Comparison of ENCODE assay signal across 8 cellular contexts in the genomic region with DNA sequence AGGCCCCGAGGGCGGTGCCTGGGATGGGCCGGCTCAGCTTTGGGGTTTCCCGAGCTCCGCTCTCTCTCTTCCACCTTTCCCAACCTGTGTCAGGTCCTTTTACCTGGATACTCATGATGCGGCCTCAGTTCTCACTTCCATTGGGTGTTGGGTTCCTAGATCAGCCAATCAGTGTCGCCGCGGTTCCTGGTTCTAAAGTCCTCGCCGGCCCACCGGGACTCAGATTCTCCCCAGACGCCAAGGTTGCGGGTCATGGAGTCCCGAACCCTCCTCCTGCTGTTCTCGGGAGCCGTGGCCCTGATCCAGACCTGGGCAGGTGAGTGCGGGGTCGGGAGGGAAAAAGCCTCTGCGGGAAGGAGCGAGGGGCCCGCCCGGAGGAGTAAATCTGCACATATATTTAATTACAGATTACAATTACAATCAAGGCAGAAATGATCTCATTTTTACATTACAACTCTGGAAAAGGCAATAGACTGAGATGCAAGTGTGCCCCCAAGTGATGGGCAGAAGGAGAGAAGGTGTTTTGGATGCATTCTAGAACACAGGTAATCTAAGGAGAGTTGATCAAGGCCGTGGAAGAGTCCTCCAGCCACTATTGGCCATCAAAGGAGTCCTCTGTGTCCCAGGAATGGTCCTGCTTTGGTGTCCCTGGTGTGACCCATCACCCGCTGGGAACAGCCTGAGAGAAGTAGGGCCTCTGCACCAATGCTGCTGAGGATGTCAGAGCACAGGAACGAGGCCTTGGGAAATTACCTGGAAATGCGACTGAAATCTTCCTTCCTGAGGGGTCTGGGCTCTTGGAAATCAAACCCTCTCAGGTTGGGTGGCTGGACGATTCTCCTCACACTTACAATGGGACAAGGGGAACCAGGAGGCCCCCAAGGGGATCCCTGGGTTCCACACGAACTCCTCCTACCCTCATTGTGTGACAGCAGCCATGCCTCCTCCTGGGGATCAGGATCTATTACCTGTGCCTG. TPM values are rescaled to one million over a fixed set of nuclear protein-coding genes. Genes with fewer than 3 reads are reported as not detected.
DNase-seq lines count a peak whose midpoint lies in the region; ATAC-seq lines count a peak whose summit lies in the region.

No MANE protein-coding gene starts in this region.

- H3K36me3 Mint-ChIP-seq in activated T-cell treated with anti-CD3 and anti-CD28 coated beads, Interleukin-2, amount 50 U/mL, for 4 hours (ENCODE audit: insufficient read depth) = peaks cover 24% of the 10 kb centered on the region

- peak; percentile 65 for DNase-seq in A172 (ENCODE audit: low spot score)
- DNase-seq in NCI-H82 treated with DMSO at 0.1 percent for 48 hours (lab: John Stamatoyannopoulos, UW; ENCODE audit: unreplicated experiment) = peak; percentile 51
- peak; percentile 85 for DNase-seq in activated T-cell treated with anti-CD3 and anti-CD28 coated beads, Interleukin-2, amount 50 U/mL, for 4 hours
- peak; percentile 84 to 85 for DNase-seq in stimulated activated CD8-positive, alpha-beta memory T cell treated with anti-CD3 and anti-CD28 coated beads, Interleukin-4, amount 100 ng/mL, for 1 hour (ENCODE audit: low read depth in 2 of 2, low spot score in 1 of 2)

- H3K27me3 Mint-ChIP-seq in activated T-cell treated with anti-CD3 and anti-CD28 coated beads, Interleukin-2, amount 50 U/mL, for 4 hours (ENCODE audit: low read depth) = no peaks in the 10 kb centered on the region

- H3K9ac ChIP-seq in mucosa of rectum (ENCODE audit: low read depth in 1 of 2, low read length in 2 of 2) = peak overlapping the region; percentile 63 to 90

- H3K4me1 Mint-ChIP-seq in activated T-cell treated with anti-CD3 and anti-CD28 coated beads, Interleukin-2, amount 50 U/mL, for 4 hours (ENCODE audit: low read depth) = peaks cover 59% of the 10 kb centered on the region

- peak overlapping the region; percentile 100 for H3K4me3 Mint-ChIP-seq in activated T-cell treated with anti-CD3 and anti-CD28 coated beads, Interleukin-2, amount 50 U/mL, for 4 hours

- ATAC-seq in GM18870 (IDR thresholded peaks at IDR 0.05; ENCODE audit: unreplicated experiment) (peak; percentile 83), HG03135 (IDR thresholded peaks at IDR 0.05; ENCODE audit: unreplicated experiment) (peak; percentile 92), esophagus mucosa (peak; percentile 97)
- ATAC-seq in activated T-cell treated with anti-CD3 and anti-CD28 coated beads, Interleukin-2, amount 50 U/mL, for 4 hours = peak; percentile 91 to 93

- H3K4me3 ChIP-seq in mucosa of rectum (ENCODE audit: low read length in 2 of 2) = peak overlapping the region; percentile 93

- no peaks in the 10 kb centered on the region for H3K9me3 Mint-ChIP-seq in activated T-cell treated with anti-CD3 and anti-CD28 coated beads, Interleukin-2, amount 50 U/mL, for 4 hours

- no peaks in the 10 kb centered on the region for H3K9me3 ChIP-seq in mucosa of rectum (ENCODE audit: control insufficient read depth in 2 of 2, low read length in 2 of 2)

- H3K36me3 ChIP-seq in mucosa of rectum (ENCODE audit: control insufficient read depth in 2 of 2, insufficient read depth in 2 of 2, low read length in 2 of 2) = peaks cover 0 to 12% of the 10 kb centered on the region in 2 donors

- H3K27me3 ChIP-seq in mucosa of rectum (ENCODE audit: control insufficient read depth in 2 of 2, insufficient read depth in 2 of 2, low read length in 2 of 2) = peaks cover 0 to 3% of the 10 kb centered on the region in 2 donors

- H3K4me1 ChIP-seq in mucosa of rectum (ENCODE audit: control insufficient read depth in 2 of 2, insufficient read depth in 2 of 2, low read length in 2 of 2) = peaks cover 18 to 26% of the 10 kb centered on the region in 2 donors

- H3K27ac ChIP-seq in mucosa of rectum (ENCODE audit: low read depth in 2 of 2, low read length in 2 of 2) = peak overlapping the region; percentile 45 to 77

RNA-seq across cellular contexts. Expression of a gene that starts 34.7 kb away (rescaled TPM):
- 16.5 and 17.1 TPM in 2 replicates for total RNA-seq in A172 (2014; rRNA removed; shearing (Covaris generic))
- 10 to 100 TPM; 11.3 to 14.9 (median 12.5) TPM for total RNA-seq in activated T-cell treated with anti-CD3 and anti-CD28 coated beads, Interleukin-2, amount 50 U/mL, for 4 hours
- 0.92 TPM for total RNA-seq in esophagus mucosa

RNA-seq across cellular contexts. Expression of a gene that starts 59.9 kb away (rescaled TPM):
- total RNA-seq in A172 (2014; rRNA removed; shearing (Covaris generic)) = 60.3 and 67.6 TPM in 2 replicates
- 1 to 10 TPM; 4.0 to 6.4 (median 4.7) TPM for total RNA-seq in activated T-cell treated with anti-CD3 and anti-CD28 coated beads, Interleukin-2, amount 50 U/mL, for 4 hours
- 11.0 TPM for total RNA-seq in esophagus mucosa

Comparison
In these comparisons a context has a peak if more than half of its experiments do, and no peak if none do; other contexts are left out.
1. Peak in every context shown above with its lines: DNase-seq, ATAC-seq, H3K4me3 ChIP-seq and H3K27ac ChIP-seq.